Comparison of ENCODE assay signal across 18 cellular contexts in the genomic region with DNA sequence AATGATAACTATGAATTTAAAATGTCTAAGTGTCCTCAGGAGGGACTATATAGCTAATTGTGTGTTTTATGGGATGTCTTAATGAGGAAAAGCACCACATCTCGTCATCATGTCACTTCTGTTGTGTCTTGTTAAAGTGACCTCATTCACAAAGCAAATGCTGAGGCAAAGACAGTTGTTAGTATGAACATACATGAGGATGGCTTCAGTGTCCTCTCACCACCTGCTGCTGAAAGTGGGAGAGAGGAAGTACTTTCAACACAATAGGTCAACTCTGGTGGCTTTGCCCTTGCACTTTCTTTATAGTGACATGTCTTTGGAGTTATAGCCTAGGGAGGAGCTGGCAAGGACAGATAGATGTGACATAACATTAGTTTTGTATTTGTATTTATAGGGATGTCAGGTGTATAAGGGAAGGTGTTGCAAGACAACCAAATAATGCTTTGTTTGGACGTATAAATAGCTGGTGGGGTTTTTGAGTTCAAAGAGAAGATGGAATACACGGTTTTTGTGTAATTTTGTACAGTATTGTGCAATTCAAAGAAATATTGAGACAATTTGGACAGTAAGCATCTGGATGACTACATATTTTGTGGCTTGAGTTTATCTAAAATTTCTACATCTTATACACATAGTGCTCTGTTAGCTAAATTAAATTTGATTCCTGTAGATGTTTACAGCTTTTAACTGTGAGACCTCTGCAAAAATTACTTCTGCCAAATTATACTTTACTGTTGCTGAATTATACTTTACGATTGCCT.
DNase-seq lines count a peak whose midpoint lies in the region; ATAC-seq and TF ChIP-seq lines count a peak whose summit lies in the region.
"Had no signal": no experiment of that assay in that cellular context is flagged by ENCODE, and none has a peak within 500 bp of the region (broad histone marks: within the 10 kb centered on the region; RNA-seq: fewer than 3 reads in every experiment).

No MANE protein-coding gene starts in this region.

- H3K36me3 Mint-ChIP-seq in natural killer cell treated with Interleukin-12 subunit alpha and Interleukin-12 subunit beta and Interleukin-15 and Interleukin-18, amount 100 ng/mL, for 72 hours, result no peaks in the 10 kb centered on the region
- no peaks in the 10 kb centered on the region for H3K36me3 Mint-ChIP-seq in activated T-helper 2 cell treated with anti-CD3 and anti-CD28 coated beads, Interferon-gamma antibody, Interleukin-2, Interleukin-4, amounts not matched to agents 10 μg/mL and 5 μg/mL and 100 μg/mL, durations not matched to agents 14 hours and 24 hours and 36 hours (ENCODE audit: low read depth)
- H3K36me3 Mint-ChIP-seq: CD8-positive, alpha-beta T cell had no signal

- H3K27me3 ChIP-seq in HL-60 (ENCODE audit: insufficient read depth, poor library complexity, severe bottlenecking) (no peaks in the 10 kb centered on the region), adipocyte (replicated peaks; ENCODE audit: control insufficient read depth, insufficient read depth, low read length) (no peaks in the 10 kb centered on the region), neural cell (ENCODE audit: insufficient read depth, low read depth, low read length) (peaks cover 2% of the 10 kb centered on the region)
- H3K27me3 ChIP-seq: left lung, sigmoid colon, SJCRH30 had no signal

- intact Hi-C loops in activated T-helper 2 cell treated with anti-CD3 and anti-CD28 coated beads, Interferon-gamma antibody, Interleukin-2, Interleukin-4, amounts not matched to agents 10 μg/mL and 5 μg/mL and 100 μg/mL, durations not matched to agents 14 hours and 24 hours and 36 hours (cut with micrococcal nuclease), result no loop called here

- H4K20me1 ChIP-seq in neural cell (ENCODE audit: insufficient read depth), result no peaks in the 10 kb centered on the region

- H3K4me1 ChIP-seq in adipocyte (ENCODE audit: control insufficient read depth, insufficient read depth, low read length), result peaks cover 3% of the 10 kb centered on the region
- H3K4me1 ChIP-seq: left lung, sigmoid colon had no signal

- H3K9me2 ChIP-seq in neural cell (ENCODE audit: insufficient read depth, low read length), result no peaks in the 10 kb centered on the region

- H3K36me3 ChIP-seq in adipocyte (ENCODE audit: control insufficient read depth, insufficient read depth, low read length, severe bottlenecking) (no peaks in the 10 kb centered on the region), neural cell (ENCODE audit: insufficient read depth, low read length) (no peaks in the 10 kb centered on the region)
- H3K36me3 ChIP-seq: left lung, sigmoid colon, SJCRH30 had no signal

- H3K4me3 ChIP-seq in HL-60 (replicated peaks; ENCODE audit: insufficient read depth, low read length), result no peak overlapping the region
- H3K4me3 ChIP-seq in adipocyte (ENCODE audit: low read length), result no peak overlapping the region
- H3K4me3 ChIP-seq in neural cell (ENCODE audit: low read length), result no peak overlapping the region
- H3K4me3 ChIP-seq: left lung, sigmoid colon, SJCRH30 had no signal

- peaks cover 0 to 8% of the 10 kb centered on the region in 2 donors for H3K27me3 Mint-ChIP-seq in natural killer cell treated with Interleukin-12 subunit alpha and Interleukin-12 subunit beta and Interleukin-15 and Interleukin-18, amount 100 ng/mL, for 72 hours
- peaks cover 19% of the 10 kb centered on the region for H3K27me3 Mint-ChIP-seq in activated T-helper 2 cell treated with anti-CD3 and anti-CD28 coated beads, Interferon-gamma antibody, Interleukin-2, Interleukin-4, amounts not matched to agents 10 μg/mL and 5 μg/mL and 100 μg/mL, durations not matched to agents 14 hours and 24 hours and 36 hours (ENCODE audit: low read depth)

- H3K9me3 ChIP-seq in adipocyte (ENCODE audit: control insufficient read depth, low read length) (no peaks in the 10 kb centered on the region), neural cell (ENCODE audit: low read length) (no peaks in the 10 kb centered on the region)
- H3K9me3 ChIP-seq: left lung, sigmoid colon, SJCRH30 had no signal

- no peak for TF ChIP-seq RAD21 in neural cell (conservative IDR thresholded peaks at IDR 0.05)

- H3K79me2 ChIP-seq in neural cell (replicated peaks; ENCODE audit: insufficient read depth, low read length), result no peaks in the 10 kb centered on the region

- TF ChIP-seq EP300 in neural cell (conservative IDR thresholded peaks at IDR 0.05; ENCODE audit: poor library complexity, severe bottlenecking), result no peak

- TF ChIP-seq CTCF in HL-60 (IDR thresholded peaks at IDR 0.05; ENCODE audit: insufficient read depth, low read length) (no peak), neural cell (IDR thresholded peaks at IDR 0.05; ENCODE audit: poor library complexity, severe bottlenecking) (no peak)

- H3K9me3 Mint-ChIP-seq in natural killer cell treated with Interleukin-12 subunit alpha and Interleukin-12 subunit beta and Interleukin-15 and Interleukin-18, amount 100 ng/mL, for 72 hours, result peaks cover 3% of the 10 kb centered on the region
- H3K9me3 Mint-ChIP-seq in activated T-helper 2 cell treated with anti-CD3 and anti-CD28 coated beads, Interferon-gamma antibody, Interleukin-2, Interleukin-4, amounts not matched to agents 10 μg/mL and 5 μg/mL and 100 μg/mL, durations not matched to agents 14 hours and 24 hours and 36 hours, result no peaks in the 10 kb centered on the region
- H3K9me3 Mint-ChIP-seq: CD8-positive, alpha-beta T cell had no signal

- H3K27ac ChIP-seq in HL-60 (replicated peaks) (no peak overlapping the region), neural cell (ENCODE audit: low read length) (no peak overlapping the region)
- H3K27ac ChIP-seq: left lung, sigmoid colon, SJCRH30 had no signal

- no peak overlapping the region for H3K27ac Mint-ChIP-seq in natural killer cell treated with Interleukin-12 subunit alpha and Interleukin-12 subunit beta and Interleukin-15 and Interleukin-18, amount 100 ng/mL, for 72 hours
- no peak overlapping the region for H3K27ac Mint-ChIP-seq in activated T-helper 2 cell treated with anti-CD3 and anti-CD28 coated beads, Interferon-gamma antibody, Interleukin-2, Interleukin-4, amounts not matched to agents 10 μg/mL and 5 μg/mL and 100 μg/mL, durations not matched to agents 14 hours and 24 hours and 36 hours
- H3K27ac Mint-ChIP-seq: CD8-positive, alpha-beta T cell had no signal

- no peaks in the 10 kb centered on the region for H3F3A ChIP-seq in neural cell (ENCODE audit: insufficient read depth, low read length, poor library complexity, severe bottlenecking)

- H3K4me2 ChIP-seq in neural cell (ENCODE audit: low read length), result no peak overlapping the region

- no peak overlapping the region for H3K9ac ChIP-seq in adipocyte (ENCODE audit: low read length)
- no peak overlapping the region for H3K9ac ChIP-seq in neural cell (ENCODE audit: low read length)

- no peak overlapping the region for H2AFZ ChIP-seq in neural cell (ENCODE audit: low read depth, low read length)

- ATAC-seq in natural killer cell treated with Interleukin-12 subunit alpha and Interleukin-12 subunit beta and Interleukin-15 and Interleukin-18, amount 100 ng/mL, for 72 hours, result no peak
- ATAC-seq: CD8-positive, alpha-beta T cell; left lung had no signal

- DNase-seq in NCI-H345 (lab: John Stamatoyannopoulos, UW) (peak; percentile 6), NCI-H345 treated with DMSO at 0.1 percent for 48 hours (lab: John Stamatoyannopoulos, UW; ENCODE audit: unreplicated experiment) (no peak), HL-60 (ENCODE audit: low read depth in 1 of 2, low spot score in 1 of 2) (peak; percentile 57 to 79), adipocyte (ENCODE audit: low read depth) (peak; percentile 70), germinal center (ENCODE audit: low spot score) (no peak)
- no peak for DNase-seq in natural killer cell treated with Interleukin-12 subunit alpha and Interleukin-12 subunit beta and Interleukin-15 and Interleukin-18, amount 100 ng/mL, for 72 hours (ENCODE audit: low spot score)
- no peak for DNase-seq in activated T-helper 2 cell treated with anti-CD3 and anti-CD28 coated beads, Interferon-gamma antibody, Interleukin-2, Interleukin-4, amounts not matched to agents 10 μg/mL and 5 μg/mL and 100 μg/mL, durations not matched to agents 14 hours and 24 hours and 36 hours (ENCODE audit: low spot score)
- DNase-seq: activated CD4-positive, alpha-beta T cell treated with anti-CD3 and anti-CD28 coated beads for 1 hour; activated CD8-positive, alpha-beta memory T cell treated with anti-CD3 and anti-CD28 coated beads, Interleukin-2, amount 50 U/mL, for 48 hours; aorta; CD8-positive, alpha-beta T cell; KG1; left lung; NCI-H1436 treated with DMSO at 0.1 percent for 48 hours; sigmoid colon; SJCRH30; stimulated activated CD4-positive, alpha-beta T cell treated with anti-CD3 and anti-CD28 coated beads, Interleukin-2, amount 100 ng/mL, for 24 hours had no signal

- peaks cover 8 to 10% of the 10 kb centered on the region in 2 donors for H3K4me1 Mint-ChIP-seq in natural killer cell treated with Interleukin-12 subunit alpha and Interleukin-12 subunit beta and Interleukin-15 and Interleukin-18, amount 100 ng/mL, for 72 hours (ENCODE audit: low read depth in 2 of 2)
- H3K4me1 Mint-ChIP-seq in activated T-helper 2 cell treated with anti-CD3 and anti-CD28 coated beads, Interferon-gamma antibody, Interleukin-2, Interleukin-4, amounts not matched to agents 10 μg/mL and 5 μg/mL and 100 μg/mL, durations not matched to agents 14 hours and 24 hours and 36 hours (ENCODE audit: low read depth), result no peaks in the 10 kb centered on the region

- no peak overlapping the region for H3K4me3 Mint-ChIP-seq in natural killer cell treated with Interleukin-12 subunit alpha and Interleukin-12 subunit beta and Interleukin-15 and Interleukin-18, amount 100 ng/mL, for 72 hours
- no peak overlapping the region for H3K4me3 Mint-ChIP-seq in activated T-helper 2 cell treated with anti-CD3 and anti-CD28 coated beads, Interferon-gamma antibody, Interleukin-2, Interleukin-4, amounts not matched to agents 10 μg/mL and 5 μg/mL and 100 μg/mL, durations not matched to agents 14 hours and 24 hours and 36 hours (ENCODE audit: low read depth)
- H3K4me3 Mint-ChIP-seq: CD8-positive, alpha-beta T cell had no signal

Comparison
In these comparisons a context has a peak if more than half of its experiments do, and no peak if none do; other contexts are left out.
1. DNase-seq: peak in NCI-H345 (single experiment), HL-60 (2 of 2) and adipocyte (single experiment); none in NCI-H345 treated with DMSO at 0.1 percent for 48 hours (single experiment), germinal center (single experiment), natural killer cell treated with Interleukin-12 subunit alpha and Interleukin-12 subunit beta and Interleukin-15 and Interleukin-18, amount 100 ng/mL, for 72 hours (single experiment) and activated T-helper 2 cell treated with anti-CD3 and anti-CD28 coated beads, Interferon-gamma antibody, Interleukin-2, Interleukin-4, amounts not matched to agents 10 μg/mL and 5 μg/mL and 100 μg/mL, durations not matched to agents 14 hours and 24 hours and 36 hours (single experiment).